9 cellular contexts compared by ENCODE assay signal in genomic region chr1:47231314-47232186, GRCh38. TPM values are rescaled to one million over a fixed set of nuclear protein-coding genes. Genes with fewer than 3 reads are reported as not detected.
DNase-seq lines count a peak whose midpoint lies in the region; ATAC-seq and TF ChIP-seq lines count a peak whose summit lies in the region.
"Had no signal": no experiment of that assay in that cellular context is flagged by ENCODE, and none has a peak within 500 bp of the region (broad histone marks: within the 10 kb centered on the region; RNA-seq: fewer than 3 reads in every experiment).

No MANE protein-coding gene starts in this region.

- H3K27me3 ChIP-seq in WERI-Rb-1 (ENCODE audit: insufficient read depth, low read depth, severe bottlenecking) (peaks cover 70% of the 10 kb centered on the region), esophagus squamous epithelium (peaks cover 22 to 95% (median 50%) of the 10 kb centered on the region in 4 donors)

- peak in 1 of 4 donors; percentile 52 for TF ChIP-seq POLR2A in esophagus squamous epithelium (IDR thresholded peaks at IDR 0.05)

- H3K36me3 Mint-ChIP-seq in activated CD4-positive, alpha-beta T cell treated with anti-CD3 and anti-CD28 coated beads, Interleukin-2, amount 10 ng/mL, durations not matched to agents 24 days and 14 days (ENCODE audit: low read depth): no peaks in the 10 kb centered on the region
- H3K36me3 Mint-ChIP-seq in naive B cell: peaks cover 3 to 9% of the 10 kb centered on the region in 2 donors

- H3K4me1 Mint-ChIP-seq in activated CD4-positive, alpha-beta T cell treated with anti-CD3 and anti-CD28 coated beads, Interleukin-2, amount 10 ng/mL, durations not matched to agents 24 days and 14 days: peaks cover 19% of the 10 kb centered on the region
- peaks cover 28 to 38% (median 36%) of the 10 kb centered on the region in 3 donors for H3K4me1 Mint-ChIP-seq in naive B cell

- peaks cover 9 to 58% (median 16%) of the 10 kb centered on the region in 3 donors for H3K4me1 ChIP-seq in esophagus squamous epithelium

- H3K36me3 ChIP-seq in WERI-Rb-1 (no peaks in the 10 kb centered on the region), esophagus squamous epithelium (no peaks in the 10 kb centered on the region)

- intact Hi-C loops in activated CD4-positive, alpha-beta T cell treated with anti-CD3 and anti-CD28 coated beads, Interleukin-2, amount 10 ng/mL, durations not matched to agents 24 days and 14 days (cut with micrococcal nuclease): loop anchor here (2.0 to 10.0 kb wide), 2 partner anchors 57 to 211 kb away; no protein-coding TSS in a partner anchor
- intact Hi-C loops in esophagus squamous epithelium (cut with DNase I): no loop called here

- peak overlapping the region; percentile 35 for H3K4me3 ChIP-seq in WERI-Rb-1 (ENCODE audit: low read depth, low read length)
- H3K4me3 ChIP-seq in esophagus squamous epithelium: peak overlapping the region; percentile 18 to 64 (median 46)

- peak overlapping the region; percentile 81 for H3K4me3 Mint-ChIP-seq in activated CD4-positive, alpha-beta T cell treated with anti-CD3 and anti-CD28 coated beads, Interleukin-2, amount 10 ng/mL, durations not matched to agents 24 days and 14 days
- H3K4me3 Mint-ChIP-seq in naive B cell: peak overlapping the region; percentile 71 to 91 (median 88)

- no peaks in the 10 kb centered on the region for H3K9me3 ChIP-seq in WERI-Rb-1 (ENCODE audit: severe bottlenecking)
- H3K9me3 ChIP-seq in esophagus squamous epithelium: no peaks in the 10 kb centered on the region

- H3K27ac Mint-ChIP-seq in activated CD4-positive, alpha-beta T cell treated with anti-CD3 and anti-CD28 coated beads, Interleukin-2, amount 10 ng/mL, durations not matched to agents 24 days and 14 days: peak overlapping the region; percentile 59
- H3K27ac Mint-ChIP-seq in naive B cell: peak overlapping the region in 5 of 6 donors; percentile 23 to 90 (median 54)

- H3K27ac ChIP-seq in WERI-Rb-1 (no peak overlapping the region), esophagus squamous epithelium (peak overlapping the region; percentile 54 to 85 (median 77))

- peak in 1 of 2 donors; percentile 44 for ATAC-seq in naive B cell (ENCODE audit: low read depth in 2 of 2)
- ATAC-seq in GM21423 (IDR thresholded peaks at IDR 0.05; ENCODE audit: unreplicated experiment): no peak

- peak; percentile 70 for DNase-seq in activated CD4-positive, alpha-beta T cell treated with anti-CD3 and anti-CD28 coated beads, Interleukin-2, amount 10 ng/mL, durations not matched to agents 24 days and 14 days
- DNase-seq in activated CD4-positive, alpha-beta T cell treated with anti-CD3 and anti-CD28 coated beads for 1 hour: no peak
- DNase-seq in WERI-Rb-1: peak; percentile 25
- no peak for DNase-seq in esophagus squamous epithelium (lab: John Stamatoyannopoulos, UW)
- peak; percentile 23 for DNase-seq in naive B cell
- no peak for DNase-seq in NCI-H2196 treated with DMSO at 0.1 percent for 48 hours (lab: John Stamatoyannopoulos, UW; ENCODE audit: unreplicated experiment)
- DNase-seq in AG08395 (ENCODE audit: low spot score): no peak
- DNase-seq: DND-41 had no signal

- H3K27me3 Mint-ChIP-seq in activated CD4-positive, alpha-beta T cell treated with anti-CD3 and anti-CD28 coated beads, Interleukin-2, amount 10 ng/mL, durations not matched to agents 24 days and 14 days: peaks cover 88% of the 10 kb centered on the region
- H3K27me3 Mint-ChIP-seq in naive B cell: peaks cover 70 to 94% (median 86%) of the 10 kb centered on the region in 3 donors

- 6 to 7% methylated on average over 11 to 49 of the region's 60 CpGs for WGBS in esophagus squamous epithelium, 2 donors

- TF ChIP-seq CTCF in WERI-Rb-1 (IDR thresholded peaks at IDR 0.05; ENCODE audit: low read depth, low read length) (no peak), esophagus squamous epithelium (IDR thresholded peaks at IDR 0.05) (no peak)

- H3K9me3 Mint-ChIP-seq in activated CD4-positive, alpha-beta T cell treated with anti-CD3 and anti-CD28 coated beads, Interleukin-2, amount 10 ng/mL, durations not matched to agents 24 days and 14 days: no peaks in the 10 kb centered on the region
- H3K9me3 Mint-ChIP-seq in naive B cell: peaks cover 0 to 7% (median 0%) of the 10 kb centered on the region in 7 donors

RNA-seq across cellular contexts. Expression of gene TAL1, which starts 0.5 kb away (rescaled TPM):
- not detected in 2 replicates for total RNA-seq in activated CD4-positive, alpha-beta T cell treated with anti-CD3 and anti-CD28 coated beads, Interleukin-2, amount 10 ng/mL, durations not matched to agents 24 days and 14 days
- total RNA-seq in esophagus squamous epithelium: 1 to 10 TPM in 2 of 4 donors, under 1 TPM in 2; 0.45 to 3.6 (median 1.1) TPM
- 1 to 10 TPM in 1 of 6 donors, under 1 TPM in 2, not detected in 3; 0.08 to 1.0 (median 0.36) TPM for polyA plus RNA-seq in naive B cell (ENCODE audit: low read depth in 6 of 6)

RNA-seq across cellular contexts. Expression of gene PDZK1IP1, which starts 41.7 kb away (rescaled TPM):
- total RNA-seq in activated CD4-positive, alpha-beta T cell treated with anti-CD3 and anti-CD28 coated beads, Interleukin-2, amount 10 ng/mL, durations not matched to agents 24 days and 14 days: not detected in 2 replicates
- 100 to 1,000 TPM in 3 of 4 donors, 1 to 10 TPM in 1; 9.7 to 429 (median 312) TPM for total RNA-seq in esophagus squamous epithelium
- polyA plus RNA-seq in naive B cell (ENCODE audit: low read depth in 6 of 6): 1 to 10 TPM in 3 of 6 donors, under 1 TPM in 2, not detected in 1; 0.72 to 9.2 (median 2.6) TPM

Comparison
In these comparisons a context has a peak if more than half of its experiments do, and no peak if none do; other contexts are left out.
1. DNase-seq: peak in activated CD4-positive, alpha-beta T cell treated with anti-CD3 and anti-CD28 coated beads, Interleukin-2, amount 10 ng/mL, durations not matched to agents 24 days and 14 days (single experiment), WERI-Rb-1 (single experiment) and naive B cell (single experiment); none in activated CD4-positive, alpha-beta T cell treated with anti-CD3 and anti-CD28 coated beads for 1 hour (single experiment), esophagus squamous epithelium (single experiment), NCI-H2196 treated with DMSO at 0.1 percent for 48 hours (single experiment) and AG08395 (single experiment).
2. RNA of gene PDZK1IP1, which starts 41.7 kb away (total RNA-seq): 9.7 to 429 TPM in esophagus squamous epithelium; not detected in activated CD4-positive, alpha-beta T cell treated with anti-CD3 and anti-CD28 coated beads, Interleukin-2, amount 10 ng/mL, durations not matched to agents 24 days and 14 days; every median in the first group is over 10 times any median in the second.